Comparison of ENCODE assay signal across 8 cellular contexts in genomic region chr1:209860293-209860881, GRCh38. TPM values are rescaled to one million over a fixed set of nuclear protein-coding genes. Genes with fewer than 3 reads are reported as not detected.
DNase-seq lines count a peak whose midpoint lies in the region; ATAC-seq and TF ChIP-seq lines count a peak whose summit lies in the region.

No MANE protein-coding gene starts in this region.

- no peak for TF ChIP-seq POLR2A in esophagus muscularis mucosa (IDR thresholded peaks at IDR 0.05; ENCODE audit: low read depth)

- no peaks in the 10 kb centered on the region for H3K9me2 ChIP-seq in OCI-LY7 (ENCODE audit: insufficient read depth, low read length)

- 16% methylated on average over 7 of the region's 7 CpGs for WGBS in esophagus muscularis mucosa

- H3K9me3 Mint-ChIP-seq in nephron, result no peaks in the 10 kb centered on the region
- H3K9me3 Mint-ChIP-seq in stimulated activated naive CD8-positive, alpha-beta T cell treated with anti-CD3 and anti-CD28 coated beads, Interleukin-15, amount 100 ng/mL, for 72 hours, result no peaks in the 10 kb centered on the region

- H3K79me2 ChIP-seq in OCI-LY7 (ENCODE audit: insufficient read depth, low read depth, low read length), result no peaks in the 10 kb centered on the region

- no peak overlapping the region for H3K4me3 Mint-ChIP-seq in nephron
- H3K4me3 Mint-ChIP-seq in stimulated activated naive CD8-positive, alpha-beta T cell treated with anti-CD3 and anti-CD28 coated beads, Interleukin-15, amount 100 ng/mL, for 72 hours, result no peak overlapping the region

- H3K4me3 ChIP-seq in OCI-LY7 (ENCODE audit: low read depth, low read length, poor library complexity, severe bottlenecking) (no peak overlapping the region), esophagus muscularis mucosa (no peak overlapping the region)

- intact Hi-C loops in OCI-LY7 (cut with micrococcal nuclease; ENCODE audit: unreplicated experiment), result loop anchor here (1.0 to 10.0 kb wide), 3 partner anchors 128 to 544 kb away; no protein-coding TSS in a partner anchor
- intact Hi-C loops in esophagus muscularis mucosa (cut with DNase I), result loop anchor here (5.0 to 10.0 kb wide), 2 partner anchors 127 to 464 kb away; partner anchors contain the start of gene HHAT

- H3K27ac Mint-ChIP-seq in nephron, result no peak overlapping the region
- H3K27ac Mint-ChIP-seq in stimulated activated naive CD8-positive, alpha-beta T cell treated with anti-CD3 and anti-CD28 coated beads, Interleukin-15, amount 100 ng/mL, for 72 hours, result no peak overlapping the region

- H3K27ac ChIP-seq in OCI-LY7 (ENCODE audit: low read depth, low read length, poor library complexity, severe bottlenecking), result no peak overlapping the region
- no peak overlapping the region for H3K27ac ChIP-seq in esophagus muscularis mucosa (replicated peaks in 1 of 4)

- no peak overlapping the region for H2AFZ ChIP-seq in OCI-LY7 (ENCODE audit: low read length)

- no peaks in the 10 kb centered on the region for H4K20me1 ChIP-seq in OCI-LY7 (ENCODE audit: insufficient read depth, low read length)

- peak; percentile 97 for TF ChIP-seq CTCF in OCI-LY7 (conservative IDR thresholded peaks at IDR 0.05; ENCODE audit: low read length)
- peak; percentile 71 to 89 (median 88) for TF ChIP-seq CTCF in esophagus muscularis mucosa (IDR thresholded peaks at IDR 0.05)
- peak; percentile 89 to 95 (median 92) for TF ChIP-seq CTCF in nephron (IDR thresholded peaks at IDR 0.05; ENCODE audit: unreplicated experiment in 3 of 3)

- ATAC-seq in GM21515 (IDR thresholded peaks at IDR 0.05; ENCODE audit: unreplicated experiment), result peak; percentile 89
- ATAC-seq in stimulated activated naive CD8-positive, alpha-beta T cell treated with anti-CD3 and anti-CD28 coated beads, Interleukin-15, amount 100 ng/mL, for 72 hours, result peak; percentile 88

- H3K9me3 ChIP-seq in OCI-LY7 (ENCODE audit: low read length) (no peaks in the 10 kb centered on the region), esophagus muscularis mucosa (no peaks in the 10 kb centered on the region)

- no peak for TF ChIP-seq EP300 in esophagus muscularis mucosa (IDR thresholded peaks at IDR 0.05)

- H3K27me3 Mint-ChIP-seq in nephron (ENCODE audit: low read depth), result peaks cover 29% of the 10 kb centered on the region
- peaks cover 26% of the 10 kb centered on the region for H3K27me3 Mint-ChIP-seq in stimulated activated naive CD8-positive, alpha-beta T cell treated with anti-CD3 and anti-CD28 coated beads, Interleukin-15, amount 100 ng/mL, for 72 hours

- peak; percentile 95 for DNase-seq in DMS53 (lab: John Stamatoyannopoulos, UW)
- peak; percentile 83 for DNase-seq in HuH-7 (ENCODE audit: low spot score)
- DNase-seq in OCI-LY7 (ENCODE audit: low spot score), result peak; percentile 79
- DNase-seq in activated T-cell treated with anti-CD3 and anti-CD28 coated beads for 1 hour (ENCODE audit: low read depth), result peak; percentile 61
- peak; percentile 95 for DNase-seq in esophagus muscularis mucosa (ENCODE audit: extremely low spot score)
- DNase-seq in stimulated activated naive CD8-positive, alpha-beta T cell treated with anti-CD3 and anti-CD28 coated beads, Interleukin-15, amount 100 ng/mL, for 72 hours, result peak; percentile 63 to 66

- peaks cover 0 to 13% (median 0%) of the 10 kb centered on the region in 4 donors for H3K27me3 ChIP-seq in esophagus muscularis mucosa

- POLR2A ChIA-PET in OCI-LY7 (lab: Charles Lee), result interaction anchor here (0.9 kb wide), 1 partner anchor 224 kb away, joined by 4 read pairs; no protein-coding TSS in a partner anchor

- H3K4me2 ChIP-seq in OCI-LY7 (ENCODE audit: low read length), result no peak overlapping the region

- BruUV-seq in OCI-LY7 (replicated peaks; lab: Mats Ljungman, UMichigan), result no TSS peak

- H3K4me1 Mint-ChIP-seq in nephron, result peaks cover 17% of the 10 kb centered on the region
- no peaks in the 10 kb centered on the region for H3K4me1 Mint-ChIP-seq in stimulated activated naive CD8-positive, alpha-beta T cell treated with anti-CD3 and anti-CD28 coated beads, Interleukin-15, amount 100 ng/mL, for 72 hours

- H3K36me3 Mint-ChIP-seq in nephron (ENCODE audit: low read depth), result no peaks in the 10 kb centered on the region

- H3K4me1 ChIP-seq in OCI-LY7 (ENCODE audit: insufficient read depth, low read length, poor library complexity, severe bottlenecking) (no peaks in the 10 kb centered on the region), esophagus muscularis mucosa (no peaks in the 10 kb centered on the region)

- CTCF ChIA-PET in OCI-LY7 (lab: Charles Lee; ENCODE audit: unreplicated experiment), result interaction anchor here (0.6 kb wide), 1 partner anchor 400 kb away, joined by 3 read pairs; no protein-coding TSS in a partner anchor

- H3K36me3 ChIP-seq in OCI-LY7 (ENCODE audit: insufficient read depth, low read length), result peaks cover 11% of the 10 kb centered on the region
- peaks cover 0 to 4% (median 0%) of the 10 kb centered on the region in 4 donors for H3K36me3 ChIP-seq in esophagus muscularis mucosa

RNA-seq across cellular contexts. Expression of gene UTP25, which starts 32.6 kb away (rescaled TPM):
- 10.4 and 12.8 TPM in 2 replicates for total RNA-seq in OCI-LY7 (2014; rRNA removed; shearing (Covaris generic))
- total RNA-seq in OCI-LY7 (2022) (8.4 and 10.5 TPM in 2 replicates), esophagus muscularis mucosa (1 to 10 TPM; 3.7 to 8.0 (median 7.3) TPM)

RNA-seq across cellular contexts. Expression of gene IRF6, which starts 54.4 kb away (rescaled TPM):
- not detected in 2 replicates for total RNA-seq in OCI-LY7 (2014; rRNA removed; shearing (Covaris generic))
- total RNA-seq in OCI-LY7 (2022) (not detected in 2 replicates), esophagus muscularis mucosa (1 to 10 TPM in 1 of 4 donors, under 1 TPM in 3; 0.46 to 1.2 (median 0.75) TPM)
